In the genomic region with DNA sequence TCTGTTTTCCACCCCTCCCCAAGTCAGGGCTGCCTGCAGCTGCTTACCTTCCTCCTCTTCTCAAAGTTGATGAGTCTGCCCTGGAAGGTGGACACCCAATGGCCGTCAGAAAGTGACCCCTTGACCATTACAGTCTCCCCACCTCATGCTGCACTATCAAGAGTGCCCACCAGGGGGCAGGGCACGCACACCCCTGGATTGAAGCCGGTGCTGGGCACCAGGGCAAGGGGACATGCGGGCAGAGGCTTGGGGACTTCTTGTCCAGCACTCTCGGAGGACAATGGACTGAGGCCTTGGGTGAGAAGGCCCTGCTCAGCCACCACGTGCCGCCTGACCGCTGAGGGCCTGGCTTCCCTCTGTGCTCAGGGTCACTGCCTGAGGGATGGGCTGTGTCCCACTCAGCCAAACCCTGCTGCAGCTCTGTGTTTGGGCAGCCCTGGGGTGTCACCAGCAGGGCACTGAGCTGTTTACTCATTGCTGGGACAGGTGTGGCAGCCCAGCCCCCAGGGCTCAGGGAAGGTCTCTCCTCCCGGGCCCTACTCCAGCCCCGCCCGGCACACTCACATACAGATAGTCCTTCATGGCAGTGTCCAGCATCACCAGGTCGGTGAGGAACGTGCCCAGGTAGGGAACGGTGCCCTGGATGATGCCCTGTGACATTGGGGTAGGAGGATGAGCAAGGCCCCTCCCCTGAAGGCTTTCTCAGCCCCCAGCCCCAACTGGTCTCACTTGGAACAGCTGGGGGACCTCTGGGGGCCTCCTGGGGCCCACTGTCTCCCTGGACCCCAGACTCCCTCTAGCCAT, we compare ENCODE assay signal across 8 cellular contexts. TPM values are rescaled to one million over a fixed set of nuclear protein-coding genes. Genes with fewer than 3 reads are reported as not detected.
DNase-seq lines count a peak whose midpoint lies in the region; ATAC-seq and TF ChIP-seq lines count a peak whose summit lies in the region.

No MANE protein-coding gene starts in this region.

- TF ChIP-seq CTCF in adrenal gland (IDR thresholded peaks at IDR 0.05) (peak; percentile 96 to 98 (median 97)), heart left ventricle (IDR thresholded peaks at IDR 0.05) (peak; percentile 87 to 100 (median 98)), psoas muscle (IDR thresholded peaks at IDR 0.05) (peak; percentile 99)

- H3K4me1 ChIP-seq in SJSA1 (replicated peaks) (no peaks in the 10 kb centered on the region), adrenal gland (replicated peaks in 1 of 2) (peaks cover 0 to 5% of the 10 kb centered on the region in 2 donors), heart left ventricle (peaks cover 0 to 3% (median 0%) of the 10 kb centered on the region in 12 donors), psoas muscle (no peaks in the 10 kb centered on the region)

- intact Hi-C loops in adrenal gland (cut with DNase I) = loop anchor here (2.0 to 5.0 kb wide), 2 partner anchors 41 to 61 kb away; no protein-coding TSS in a partner anchor
- intact Hi-C loops in heart left ventricle (cut with DNase I) = loop anchor here in 9 of 10 donors (1.0 to 5.0 kb wide), 7 partner anchors 39 to 66 kb away; no protein-coding TSS in a partner anchor
- intact Hi-C loops in psoas muscle (cut with DNase I) = loop anchor here (1.0 kb wide), 2 partner anchors 43 to 44 kb away; no protein-coding TSS in a partner anchor

- H3K9me3 ChIP-seq in SJSA1 (replicated peaks) (no peaks in the 10 kb centered on the region), adrenal gland (replicated peaks in 1 of 3) (no peaks in the 10 kb centered on the region), heart left ventricle (no peaks in the 10 kb centered on the region), psoas muscle (no peaks in the 10 kb centered on the region)

- TF ChIP-seq POLR2A in adrenal gland (IDR thresholded peaks at IDR 0.05) = no peak
- no peak for TF ChIP-seq POLR2A in heart left ventricle (IDR thresholded peaks at IDR 0.05)

- no peak overlapping the region for H3K27ac ChIP-seq in SJSA1
- H3K27ac ChIP-seq in adrenal gland = peak overlapping the region in 3 of 5 donors; percentile 23 to 50 (median 39)
- peak overlapping the region in 1 of 12 donors; percentile 33 for H3K27ac ChIP-seq in heart left ventricle
- H3K27ac ChIP-seq in psoas muscle = no peak overlapping the region

- H3K4me3 ChIP-seq in SJSA1 = no peak overlapping the region
- H3K4me3 ChIP-seq in adrenal gland = no peak overlapping the region
- no peak overlapping the region for H3K4me3 ChIP-seq in heart left ventricle
- no peak overlapping the region for H3K4me3 ChIP-seq in psoas muscle

- H3K36me3 ChIP-seq in SJSA1 (peaks cover 20% of the 10 kb centered on the region), adrenal gland (replicated peaks in 1 of 2) (peaks cover 0 to 96% of the 10 kb centered on the region in 2 donors), heart left ventricle (peaks cover 10 to 97% (median 94%) of the 10 kb centered on the region in 9 donors), psoas muscle (ENCODE audit: insufficient read depth in 1 of 2, low read depth in 1 of 2) (peaks cover 0 to 98% of the 10 kb centered on the region in 2 donors)

- ATAC-seq in heart left ventricle (peak; percentile 35 to 78 (median 68)), psoas muscle (peak; percentile 79 to 90 (median 83)), GM19324 (IDR thresholded peaks at IDR 0.05; ENCODE audit: low FRiP score, unreplicated experiment) (no peak)

- WGBS in adrenal gland, 4 donors = 7 to 51% (median 43%) methylated on average over 8 to 14 of the region's 14 CpGs
- WGBS in heart left ventricle, 4 donors = 13 to 53% (median 48%) methylated on average over 7 to 14 of the region's 14 CpGs
- 32 to 39% (median 37%) methylated on average over 14 of the region's 14 CpGs for WGBS in psoas muscle, 3 donors

- H3K27me3 ChIP-seq in SJSA1 (replicated peaks) = no peaks in the 10 kb centered on the region
- no peaks in the 10 kb centered on the region for H3K27me3 ChIP-seq in adrenal gland
- no peaks in the 10 kb centered on the region for H3K27me3 ChIP-seq in heart left ventricle
- no peaks in the 10 kb centered on the region for H3K27me3 ChIP-seq in psoas muscle (ENCODE audit: insufficient read depth in 3 of 3, low read length in 2 of 3)

- peak; percentile 49 for DNase-seq in stimulated activated CD4-positive, alpha-beta T cell treated with anti-CD3 and anti-CD28 coated beads, Interleukin-12 subunit alpha, Interleukin-12 subunit beta, amount 100 ng/mL, for 4 hours
- DNase-seq in stimulated activated CD4-positive, alpha-beta T cell treated with anti-CD3 and anti-CD28 coated beads, Interleukin-1b, Interleukin-23, amount 100 ng/mL, for 48 hours = no peak
- DNase-seq in SJSA1 (ENCODE audit: low read depth in 1 of 2, low spot score in 2 of 2) (peak; percentile 62 to 71), adrenal gland (peak; percentile 66 to 87 (median 79)), heart left ventricle (peak; percentile 62 to 87 (median 66)), psoas muscle (peak; percentile 76 to 88), T1000 (lab: John Stamatoyannopoulos, UW) (no peak)

RNA-seq across cellular contexts. Expression of gene RALGDS, which starts 17.7 kb away (rescaled TPM):
- total RNA-seq in SJSA1 (2014; rRNA removed; shearing (Covaris generic)) = 8.6 and 11.4 TPM in 2 replicates
- 100 to 1,000 TPM in 1 of 8 donors, 10 to 100 TPM in 7; 38.9 to 104 (median 67.5) TPM for total RNA-seq in adrenal gland
- 100 to 1,000 TPM in 1 of 3 donors, 10 to 100 TPM in 2; 21.3 to 170 (median 97.8) TPM for polyA plus RNA-seq in adrenal gland
- total RNA-seq in heart left ventricle = 10 to 100 TPM; 17.8 to 70.1 (median 26.6) TPM
- polyA plus RNA-seq in heart left ventricle = 10 to 100 TPM; 18.3 to 24.8 TPM
- total RNA-seq in psoas muscle = 10 to 100 TPM; 13.3 to 64.6 (median 21.4) TPM
- polyA plus RNA-seq in psoas muscle = 10 to 100 TPM; 12.3 to 21.1 (median 17.2) TPM

RNA-seq across cellular contexts. Expression of gene CEL, which starts 41.6 kb away (rescaled TPM):
- 0.61 TPM in 1 of 2 replicates, not detected in the other for total RNA-seq in SJSA1 (2014; rRNA removed; shearing (Covaris generic))
- total RNA-seq in adrenal gland (1 to 10 TPM in 5 of 8 donors, under 1 TPM in 2, not detected in 1; 0.28 to 6.1 (median 1.6) TPM), heart left ventricle (1 to 10 TPM; 1.1 to 4.0 (median 2.8) TPM), psoas muscle (1 to 10 TPM in 1 of 4 donors, under 1 TPM in 3; 0.34 to 2.0 (median 0.63) TPM)
- polyA plus RNA-seq in adrenal gland (1 to 10 TPM in 2 of 3 donors, under 1 TPM in 1; 0.27 to 2.7 (median 2.4) TPM), heart left ventricle (1 to 10 TPM in 1 of 2 donors, under 1 TPM in 1; 0.61 to 2.1 TPM), psoas muscle (under 1 TPM; 0.10 to 0.61 (median 0.21) TPM)

Comparison
In these comparisons a context has a peak if more than half of its experiments do, and no peak if none do; other contexts are left out.
1. DNase-seq: peak in stimulated activated CD4-positive, alpha-beta T cell treated with anti-CD3 and anti-CD28 coated beads, Interleukin-12 subunit alpha, Interleukin-12 subunit beta, amount 100 ng/mL, for 4 hours (single experiment), SJSA1 (2 of 2), adrenal gland (7 of 7), heart left ventricle (5 of 5) and psoas muscle (2 of 2); none in stimulated activated CD4-positive, alpha-beta T cell treated with anti-CD3 and anti-CD28 coated beads, Interleukin-1b, Interleukin-23, amount 100 ng/mL, for 48 hours (single experiment) and T1000 (single experiment).
2. H3K27ac ChIP-seq: peak in adrenal gland (3 of 5); none in SJSA1 (single experiment) and psoas muscle (single experiment).
3. Peak in every context shown above with its lines, with median percentiles within 50 percentile points of each other: CTCF ChIP-seq.